17 cellular contexts compared by ENCODE assay signal in the genomic region with DNA sequence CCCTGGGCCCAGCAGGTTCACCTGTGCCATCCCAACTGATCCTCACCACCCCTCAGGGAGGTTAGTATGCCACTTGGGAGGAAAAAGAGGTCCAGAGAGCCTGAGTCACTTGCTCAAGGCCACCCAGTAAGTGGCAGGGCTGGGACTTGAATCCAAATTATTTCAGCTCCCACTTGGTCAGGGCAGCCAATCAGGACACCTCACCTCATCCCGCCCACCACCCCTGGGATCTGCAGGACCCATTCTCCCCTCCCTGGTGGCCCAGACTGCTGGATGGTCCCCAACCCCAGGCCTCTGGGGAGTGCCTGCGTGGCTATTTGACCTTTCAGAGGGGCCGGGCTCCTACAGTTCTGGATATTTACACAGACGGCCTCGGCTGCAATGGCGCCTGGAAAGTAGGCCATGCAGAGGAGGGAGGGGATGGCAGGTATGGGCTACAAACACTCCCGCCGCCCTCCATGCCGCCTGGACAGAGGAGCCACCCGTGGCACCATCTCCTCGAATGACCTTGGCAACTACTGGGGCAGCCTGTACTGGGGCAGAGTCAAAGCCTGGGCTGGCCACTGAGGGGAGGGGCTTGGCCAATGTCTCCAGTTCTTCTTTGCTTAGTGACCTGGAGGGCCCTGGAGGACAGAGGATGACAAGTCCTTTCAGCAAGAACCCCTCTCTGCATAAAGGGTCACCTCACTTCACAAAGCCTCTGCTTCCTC.
DNase-seq lines count a peak whose midpoint lies in the region; ATAC-seq and TF ChIP-seq lines count a peak whose summit lies in the region.
"Had no signal": no experiment of that assay in that cellular context is flagged by ENCODE, and none has a peak within 500 bp of the region (broad histone marks: within the 10 kb centered on the region; RNA-seq: fewer than 3 reads in every experiment).

No MANE protein-coding gene starts in this region.

- no peak overlapping the region for H3K4me3 ChIP-seq in adrenal gland
- H3K4me3 ChIP-seq: GM23248 had no signal

- TF ChIP-seq POLR2A in adrenal gland (IDR thresholded peaks at IDR 0.05), result no peak

- H3K9me3 Mint-ChIP-seq in endothelial cell (ENCODE audit: unreplicated experiment), result no peaks in the 10 kb centered on the region
- H3K9me3 Mint-ChIP-seq: HFFc6 had no signal

- no peak overlapping the region for H3K27ac ChIP-seq in adrenal gland
- peak overlapping the region; percentile 27 for H3K27ac ChIP-seq in temporal lobe (ENCODE audit: low read depth, low read length)
- H3K27ac ChIP-seq: GM23248 had no signal

- H3K36me3 ChIP-seq in adrenal gland (replicated peaks in 1 of 2), result no peaks in the 10 kb centered on the region
- H3K36me3 ChIP-seq: BE2C had no signal

- no peak overlapping the region for H3K27ac Mint-ChIP-seq in endothelial cell (ENCODE audit: unreplicated experiment)
- H3K27ac Mint-ChIP-seq: CD4-positive, CD25-positive, alpha-beta regulatory T cell; CD8-positive, alpha-beta memory T cell; HFFc6 had no signal

- no peak for DNase-seq in Right ventricle myocardium superior
- DNase-seq in left cardiac atrium, result no peak
- peak; percentile 27 to 67 (median 59) for DNase-seq in adrenal gland
- peak; percentile 54 for DNase-seq in left lobe of liver (ENCODE audit: low spot score)
- DNase-seq in endothelial cell (ENCODE audit: low spot score), result no peak
- DNase-seq in stimulated activated CD4-positive, alpha-beta T cell treated with anti-CD3 and anti-CD28 coated beads, Interleukin-1b, Interleukin-23, amount 100 ng/mL, for 48 hours, result no peak
- DNase-seq: ACHN; BE2C; C1 segment of cervical spinal cord; Caco-2; CD4-positive, CD25-positive, alpha-beta regulatory T cell; CD8-positive, alpha-beta memory T cell; GM23248; HFFc6 had no signal

- H3K4me1 ChIP-seq in adrenal gland (replicated peaks in 1 of 2), result no peaks in the 10 kb centered on the region
- H3K4me1 ChIP-seq: BE2C, Caco-2 had no signal

- TF ChIP-seq CTCF in adrenal gland (IDR thresholded peaks at IDR 0.05) (no peak), endothelial cell (IDR thresholded peaks at IDR 0.05; ENCODE audit: unreplicated experiment) (no peak)

- WGBS in adrenal gland, 4 donors, result 29 to 57% (median 38%) methylated on average over 3 to 11 of the region's 11 CpGs

- H3K27me3 Mint-ChIP-seq in endothelial cell (ENCODE audit: unreplicated experiment), result peaks cover 5% of the 10 kb centered on the region
- H3K27me3 Mint-ChIP-seq: CD4-positive, CD25-positive, alpha-beta regulatory T cell had no signal

- ATAC-seq in Right ventricle myocardium superior (ENCODE audit: poor library complexity) (peak; percentile 36), left cardiac atrium (no peak), left lobe of liver (peak; percentile 87), GM21737 (IDR thresholded peaks at IDR 0.05; ENCODE audit: unreplicated experiment) (no peak)
- ATAC-seq: HCT116 had no signal

- no peaks in the 10 kb centered on the region for H3K27me3 ChIP-seq in adrenal gland
- H3K27me3 ChIP-seq: BE2C had no signal

- intact Hi-C loops in Right ventricle myocardium superior (cut with DNase I) (loop anchor here (10.0 kb wide), 1 partner anchor 142 kb away; no protein-coding TSS in a partner anchor), left cardiac atrium (cut with DNase I) (no loop called here), adrenal gland (cut with DNase I) (no loop called here)

- H3K36me3 Mint-ChIP-seq in endothelial cell (ENCODE audit: low read depth, unreplicated experiment), result no peaks in the 10 kb centered on the region
- H3K36me3 Mint-ChIP-seq: CD4-positive, CD25-positive, alpha-beta regulatory T cell; CD8-positive, alpha-beta memory T cell had no signal

- H3K9me3 ChIP-seq in adrenal gland (replicated peaks in 1 of 3), result no peaks in the 10 kb centered on the region
- H3K9me3 ChIP-seq: BE2C, Caco-2 had no signal

- H3K4me3 Mint-ChIP-seq in endothelial cell (ENCODE audit: unreplicated experiment), result no peak overlapping the region
- H3K4me3 Mint-ChIP-seq: CD4-positive, CD25-positive, alpha-beta regulatory T cell; CD8-positive, alpha-beta memory T cell; HFFc6 had no signal

- H3K4me1 Mint-ChIP-seq in endothelial cell (ENCODE audit: unreplicated experiment), result peaks cover 5% of the 10 kb centered on the region
- H3K4me1 Mint-ChIP-seq: CD4-positive, CD25-positive, alpha-beta regulatory T cell; CD8-positive, alpha-beta memory T cell had no signal

Comparison
In these comparisons a context has a peak if more than half of its experiments do, and no peak if none do; other contexts are left out.
1. ATAC-seq: peak in Right ventricle myocardium superior (single experiment) and left lobe of liver (single experiment); none in left cardiac atrium (0 of 2) and GM21737 (single experiment).
2. DNase-seq: peak in adrenal gland (7 of 7) and left lobe of liver (single experiment); none in Right ventricle myocardium superior (single experiment), left cardiac atrium (single experiment), endothelial cell (single experiment) and stimulated activated CD4-positive, alpha-beta T cell treated with anti-CD3 and anti-CD28 coated beads, Interleukin-1b, Interleukin-23, amount 100 ng/mL, for 48 hours (single experiment).